1 cellular context compared by ENCODE assay signal in the genomic region with DNA sequence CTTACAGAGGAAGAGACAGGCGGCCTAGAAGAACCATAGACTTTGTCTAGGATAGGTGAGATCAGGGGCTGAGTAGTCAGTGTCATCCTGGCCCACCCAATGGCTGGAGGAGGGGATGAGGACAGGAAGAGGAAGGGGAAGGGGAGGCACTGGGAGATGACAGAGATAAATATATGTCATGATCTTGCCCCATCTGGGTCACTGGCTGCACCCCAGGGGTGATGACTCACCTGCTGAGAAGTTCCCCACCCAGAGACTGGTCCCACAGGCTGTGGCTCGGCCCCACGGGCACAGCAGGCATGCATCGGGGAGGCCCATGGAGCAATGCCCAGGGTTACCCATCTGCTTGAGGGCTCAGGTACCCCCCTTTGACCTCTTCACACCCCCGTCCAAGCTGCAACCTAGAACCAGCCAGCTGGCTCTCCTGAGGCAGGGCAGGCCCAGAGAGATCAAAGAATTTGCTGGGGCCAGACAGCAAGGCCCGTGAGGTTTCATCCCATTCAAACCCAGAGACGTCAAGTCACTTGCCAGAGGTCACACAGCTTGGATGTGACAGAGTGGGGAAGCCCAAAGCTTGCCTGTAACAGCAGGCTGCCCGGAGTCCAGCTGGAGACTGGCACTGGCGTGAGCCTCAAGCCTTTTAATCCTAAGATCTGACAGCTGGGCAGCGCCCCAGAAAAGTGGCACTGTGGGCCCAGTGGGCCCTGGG.
TF ChIP-seq lines count a peak whose summit lies in the region.

No MANE protein-coding gene starts in this region.

TF ChIP-seq in HCT116, 20 proteins besides CTCF, POLR2A, EP300 and RAD21 (continued from another document):
- no peak for TF ChIP-seq TCF7L2 (IDR thresholded peaks at IDR 0.05; ENCODE audit: borderline replicate concordance, extremely low read depth, insufficient read depth, insufficient read length)
- TF ChIP-seq EZH2phosphoT487 (IDR thresholded peaks at IDR 0.05; ENCODE audit: borderline replicate concordance), result no peak
- no peak for TF ChIP-seq YY1 (IDR thresholded peaks at IDR 0.05; ENCODE audit: extremely low read depth, insufficient replicate concordance, low read depth, low read length)
- TF ChIP-seq JUND (IDR thresholded peaks at IDR 0.05), result no peak
- no peak for TF ChIP-seq CEBPB (IDR thresholded peaks at IDR 0.05; ENCODE audit: low read depth)
